ENCODE assay signal across 19 cellular contexts in genomic region chr10:63013755-63014154, GRCh38.
DNase-seq lines count a peak whose midpoint lies in the region; ATAC-seq, FAIRE-seq and TF ChIP-seq lines count a peak whose summit lies in the region.
"Had no signal": no experiment of that assay in that cellular context is flagged by ENCODE, and none has a peak within 500 bp of the region (broad histone marks: within the 10 kb centered on the region; RNA-seq: fewer than 3 reads in every experiment).

No MANE protein-coding gene starts in this region.

- in situ Hi-C loops in GM12878 (cut with MboI): no loop called here

- H4K20me1 ChIP-seq in GM12878 (ENCODE audit: control insufficient read depth, insufficient read depth): no peaks in the 10 kb centered on the region

- RAD21 ChIA-PET in GM12878 (lab: Charles Lee; ENCODE audit: unreplicated experiment): no interaction called here

- WGBS in GM12878 (ENCODE audit: insufficient coverage, insufficient replicate concordance, low lambda C conversion rate, missing lambda C conversion rate): 100% methylated on average over 1 of the region's 1 CpG

- H3K27ac ChIP-seq in GM12878 (ENCODE audit: control insufficient read depth, insufficient read depth): no peak overlapping the region
- H3K27ac ChIP-seq in substantia nigra (ENCODE audit: low read depth, low read length, poor library complexity, severe bottlenecking): no peak overlapping the region
- H3K27ac ChIP-seq: C4-2B had no signal

- no peak overlapping the region for H3K4me2 ChIP-seq in GM12878 (ENCODE audit: control insufficient read depth, insufficient read depth)

- no peaks in the 10 kb centered on the region for H3K4me1 ChIP-seq in GM12878 (ENCODE audit: control insufficient read depth, insufficient read depth, low read length)
- H3K4me1 ChIP-seq: BE2C, HAP-1 had no signal

- no peaks in the 10 kb centered on the region for H3K27me3 ChIP-seq in GM12878 (replicated peaks in 1 of 2; ENCODE audit: control insufficient read depth in 2 of 2, insufficient read depth in 2 of 2, low read length in 1 of 2)

- BruUV-seq in GM12878 (replicated peaks; lab: Mats Ljungman, UMichigan): no TSS peak

- TF ChIP-seq CTCF in GM12878 (IDR thresholded peaks at IDR 0.05 in 2 of 3, conservative IDR thresholded peaks at IDR 0.05 in 1 of 3; ENCODE audit: control insufficient read depth in 2 of 3, extremely low read depth in 1 of 3, insufficient read depth in 1 of 3, low read depth in 3 of 3, low read length in 3 of 3): no peak

- peak; percentile 52 for ATAC-seq in GM12878
- ATAC-seq: CD8-positive, alpha-beta T cell had no signal

- H3K4me3 ChIP-seq in GM12878: no peak overlapping the region
- H3K4me3 ChIP-seq: HAP-1 had no signal

- FAIRE-seq in GM12891 (lab: Jason Lieb, UNC) (no peak), GM12878 (lab: Jason Lieb, UNC) (no peak)
- FAIRE-seq: A204.1, D721Med had no signal

- intact Hi-C loops in GM12878 (cut with micrococcal nuclease; ENCODE audit: unreplicated experiment): no loop called here

- H3K9me3 ChIP-seq in GM12878 (replicated peaks; ENCODE audit: control insufficient read depth, insufficient read depth, low read length): no peaks in the 10 kb centered on the region
- H3K9me3 ChIP-seq: BE2C, HAP-1 had no signal

- no peak overlapping the region for H3K9ac ChIP-seq in GM12878 (ENCODE audit: control insufficient read depth, insufficient read depth, low read length)

- TF ChIP-seq RAD21 in GM12878 (IDR thresholded peaks at IDR 0.05; ENCODE audit: insufficient read depth, low read depth, low read length): no peak

- H3K79me2 ChIP-seq in GM12878 (ENCODE audit: control insufficient read depth, insufficient read depth, low read length): no peaks in the 10 kb centered on the region

- TF ChIP-seq POLR2A in GM12891 (IDR thresholded peaks at IDR 0.05; ENCODE audit: low read depth, low read length): no peak
- TF ChIP-seq POLR2A in GM12878 (IDR thresholded peaks at IDR 0.05; ENCODE audit: low read depth, low read length): no peak

- no peaks in the 10 kb centered on the region for H3K36me3 ChIP-seq in GM12878 (ENCODE audit: control insufficient read depth in 2 of 2, insufficient read depth in 2 of 2, low read length in 1 of 2)
- H3K36me3 ChIP-seq: BE2C, HAP-1 had no signal

- POLR2A ChIA-PET in GM12878 (lab: Charles Lee): no interaction called here

- DNase-seq in GM12891 (ENCODE audit: insufficient read length, low spot score) (no peak), MV-4-11 (lab: John Stamatoyannopoulos, UW) (peak; percentile 44), GM12878 (ENCODE audit: low read depth, low spot score) (no peak), pons (ENCODE audit: low spot score) (peak; percentile 55), AG20443 (ENCODE audit: low spot score) (no peak), substantia nigra (lab: John Stamatoyannopoulos, UW) (no peak), SK-N-DZ (ENCODE audit: low spot score) (no peak)
- DNase-seq: BE2C; CD8-positive, alpha-beta T cell; COR-L47; DMS153; DND-41; GDM1; GOT3; IMR-90 had no signal

- CTCF ChIA-PET in GM12878 (lab: Yijun Ruan, JAX): interaction anchor here (0.7 to 1.0 kb wide), 2 partner anchors 161 to 448 kb away, joined by 3 read pairs; no protein-coding TSS in a partner anchor

- SMC1A ChIA-PET in GM12878 (lab: Charles Lee; ENCODE audit: uncharacterized antibody, unreplicated experiment): interaction anchor here (1.1 to 1.4 kb wide), 4 partner anchors 8 to 144 kb away, joined by 3 read pairs; no protein-coding TSS in a partner anchor

- TF ChIP-seq EP300 in GM12878 (IDR thresholded peaks at IDR 0.05; ENCODE audit: borderline replicate concordance in 1 of 2, control insufficient read depth in 1 of 2, low read depth in 2 of 2, low read length in 2 of 2): no peak

- no peak overlapping the region for H2AFZ ChIP-seq in GM12878 (ENCODE audit: control insufficient read depth, low read depth, low read length)

TF ChIP-seq in GM12891, 5 proteins besides CTCF, POLR2A, EP300 and RAD21:
- no peak for TF ChIP-seq POU2F2 (IDR thresholded peaks at IDR 0.05; ENCODE audit: low read depth, low read length)
- TF ChIP-seq SPI1 (IDR thresholded peaks at IDR 0.05; ENCODE audit: low read depth, low read length): peak; percentile 73
TF ChIP-seq in GM12891: peak in this region for 1.

TF ChIP-seq in GM12878, 131 proteins besides CTCF, POLR2A, EP300 and RAD21:
- no peak for TF ChIP-seq ZBTB4 (CRISPR knock-in tag; IDR thresholded peaks at IDR 0.05)
- TF ChIP-seq BCL11A (IDR thresholded peaks at IDR 0.05; ENCODE audit: low read depth, low read length): no peak
- TF ChIP-seq HDAC6 (IDR thresholded peaks at IDR 0.05; ENCODE audit: unreplicated experiment): no peak
- peak; percentile 50; the same call in 1 of the 2 replicates for TF ChIP-seq SPI1 (IDR thresholded peaks at IDR 0.05; ENCODE audit: borderline replicate concordance, insufficient read depth, low read depth, low read length)
- TF ChIP-seq IKZF2 (IDR thresholded peaks at IDR 0.05): 0 out of 4 replicates have a peak, but pooled peaks of 1 of the 2 experiments have one; percentile 21
- TF ChIP-seq CHD4 (IDR thresholded peaks at IDR 0.05): no peak
TF ChIP-seq in GM12878: peak in this region for 2.

Comparison
In these comparisons a context has a peak if more than half of its experiments do, and no peak if none do; other contexts are left out.
1. DNase-seq: peak in MV-4-11 (single experiment) and pons (single experiment); none in GM12891 (single experiment), GM12878 (single experiment), AG20443 (single experiment), substantia nigra (0 of 49) and SK-N-DZ (single experiment).